In genomic region chr5:76602094-76602726, GRCh38 we compare ENCODE assay signal across 15 cellular contexts. TPM values are rescaled to one million over a fixed set of nuclear protein-coding genes. Genes with fewer than 3 reads are reported as not detected.
DNase-seq lines count a peak whose midpoint lies in the region; ATAC-seq, FAIRE-seq and TF ChIP-seq lines count a peak whose summit lies in the region.
"Had no signal": no experiment of that assay in that cellular context is flagged by ENCODE, and none has a peak within 500 bp of the region (broad histone marks: within the 10 kb centered on the region; RNA-seq: fewer than 3 reads in every experiment).

No MANE protein-coding gene starts in this region.

- POLR2A ChIA-PET in CD8-positive, alpha-beta memory T cell (lab: Charles Lee) = interaction anchor here (1.0 kb wide), 2 partner anchors 130 to 172 kb away, joined by 3 read pairs; no protein-coding TSS in a partner anchor
- POLR2A ChIA-PET in IMR-90 (lab: Charles Lee; ENCODE audit: unreplicated experiment) = no interaction called here
- POLR2A ChIA-PET in K562 (lab: Yijun Ruan, JAX) = interaction anchor here (0.7 to 1.0 kb wide), 3 partner anchors 9 to 172 kb away, joined by 3 to 4 read pairs (median 4); no protein-coding TSS in a partner anchor

- H3K36me3 Mint-ChIP-seq in CD8-positive, alpha-beta memory T cell = peaks cover 3 to 86% (median 33%) of the 10 kb centered on the region in 3 donors

- peak overlapping the region; percentile 9; the same call in 1 of the 2 replicates for H4K91ac ChIP-seq in IMR-90 (ENCODE audit: insufficient read depth, low read depth, low read length)

- H3K9me3 Mint-ChIP-seq in CD8-positive, alpha-beta memory T cell = no peaks in the 10 kb centered on the region
- H3K9me3 Mint-ChIP-seq: CD14-positive monocyte had no signal

- H4K5ac ChIP-seq in IMR-90 (ENCODE audit: low read depth, low read length) = no peak overlapping the region

- TF ChIP-seq RAD21 in IMR-90 (IDR thresholded peaks at IDR 0.05; ENCODE audit: low read length) (peak; percentile 57), K562 (CRISPR knock-in tag; conservative IDR thresholded peaks at IDR 0.05 in 1 of 2, IDR thresholded peaks at IDR 0.05 in 1 of 2) (no peak)

- H3K18ac ChIP-seq in IMR-90 (ENCODE audit: low read depth, low read length) = peak overlapping the region; percentile 42

- ATAC-seq in IMR-90 (ENCODE audit: low read depth) (peak; percentile 38; the same call in 1 of the 2 replicates), K562 (peak; percentile 53; the same call in 1 of the 3 replicates), GM21447 (IDR thresholded peaks at IDR 0.05; ENCODE audit: unreplicated experiment) (no peak)

- CTCF ChIA-PET in CD8-positive, alpha-beta memory T cell (lab: Charles Lee) = interaction anchor here (0.5 to 8.1 kb wide), 11 partner anchors 9 to 223 kb away, joined by 3 to 85 read pairs (median 4); partner anchors contain the start of gene IQGAP2
- CTCF ChIA-PET in IMR-90 (lab: Yijun Ruan, JAX) (interaction anchor here (0.6 to 1.8 kb wide), 11 partner anchors 9 to 1240 kb away, joined by 3 to 13 read pairs (median 4); partner anchors contain the start of gene AGGF1), K562 (lab: Yijun Ruan, JAX; ENCODE audit: low intra/inter-chr PET ratio) (interaction anchor here (1.1 to 4.1 kb wide), 4 partner anchors 39 to 414 kb away, joined by 4 to 42 read pairs (median 16); no protein-coding TSS in a partner anchor)

- H3K79me1 ChIP-seq in IMR-90 (ENCODE audit: low read depth in 1 of 2, low read length in 2 of 2) = no peaks in the 10 kb centered on the region

- H3K27ac ChIP-seq in CD8-positive, alpha-beta memory T cell (ENCODE audit: low read depth, low read length) = no peak overlapping the region
- no peak overlapping the region for H3K27ac ChIP-seq in IMR-90 (ENCODE audit: insufficient read depth, low read length)
- H3K27ac ChIP-seq in K562 (ENCODE audit: extremely low read depth, low read depth, low read length) = no peak overlapping the region
- H3K27ac ChIP-seq: colonic mucosa, RWPE1 had no signal

- H4K8ac ChIP-seq in IMR-90 (ENCODE audit: low read depth in 2 of 2, low read length in 2 of 2) = 0 out of 4 replicates have a peak overlapping the region, but pooled peaks of 1 of the 2 experiments have one; percentile 30

- no peaks in the 10 kb centered on the region for H3K27me3 ChIP-seq in CD8-positive, alpha-beta memory T cell (ENCODE audit: insufficient read depth, low read length, poor library complexity, severe bottlenecking)
- H3K27me3 ChIP-seq in IMR-90 (ENCODE audit: control insufficient read depth, insufficient read depth, low read length) (no peaks in the 10 kb centered on the region), K562 (ENCODE audit: control insufficient read depth in 2 of 2, insufficient read depth in 2 of 2, low read length in 2 of 2) (no peaks in the 10 kb centered on the region)
- H3K27me3 ChIP-seq: colonic mucosa had no signal

- no peaks in the 10 kb centered on the region for H3K9me1 ChIP-seq in IMR-90 (ENCODE audit: insufficient read depth, low read length)
- no peaks in the 10 kb centered on the region for H3K9me1 ChIP-seq in K562 (ENCODE audit: control insufficient read depth, insufficient read depth, low read length)

- H3K27me3 Mint-ChIP-seq in CD8-positive, alpha-beta memory T cell = no peaks in the 10 kb centered on the region

- dilution Hi-C loops in IMR-90 (cut with HindIII; ENCODE audit: low sequenced_read_pairs, unreplicated experiment) = no loop called here

- no peak overlapping the region for H2AK9ac ChIP-seq in IMR-90 (replicated peaks; ENCODE audit: low read depth, low read length, poor library complexity)

- WGBS in IMR-90 (ENCODE audit: extremely low coverage in 2 of 2, insufficient read length in 1 of 2), 2 experiments = no CpG with 5 or more reads among the region's 2 CpGs
- WGBS in K562 (ENCODE audit: insufficient coverage, low coverage, missing lambda C conversion rate) = 50% methylated on average over 2 of the region's 2 CpGs

- no peak overlapping the region for H3K4me3 Mint-ChIP-seq in CD8-positive, alpha-beta memory T cell
- H3K4me3 Mint-ChIP-seq: CD14-positive monocyte had no signal

- no peaks in the 10 kb centered on the region for H3K9me3 ChIP-seq in CD8-positive, alpha-beta memory T cell (ENCODE audit: low read length)
- H3K9me3 ChIP-seq in IMR-90 (ENCODE audit: control insufficient read depth, insufficient read depth, low read length) (no peaks in the 10 kb centered on the region), K562 (replicated peaks; ENCODE audit: control insufficient read depth, insufficient read depth, low read depth, low read length) (no peaks in the 10 kb centered on the region)
- H3K9me3 ChIP-seq: colonic mucosa had no signal

- H3K4me3 ChIP-seq in CD8-positive, alpha-beta memory T cell (ENCODE audit: low read length) = no peak overlapping the region
- H3K4me3 ChIP-seq in IMR-90 (ENCODE audit: insufficient read depth, low read depth, low read length) (no peak overlapping the region), K562 (no peak overlapping the region)
- H3K4me3 ChIP-seq: colonic mucosa had no signal

- FAIRE-seq in K562 (lab: Jason Lieb, UNC) = no peak

- H2BK120ac ChIP-seq in IMR-90 (ENCODE audit: low read depth, low read length) = peak overlapping the region; percentile 69

- TF ChIP-seq CTCF in IMR-90 (conservative IDR thresholded peaks at IDR 0.05; ENCODE audit: low read depth, low read length) (peak; percentile 60), K562 (IDR thresholded peaks at IDR 0.05 in 2 of 3, conservative IDR thresholded peaks at IDR 0.05 in 1 of 3; ENCODE audit: insufficient read depth in 2 of 3, low read depth in 1 of 3, low read length in 3 of 3) (peak in 2 of 3 experiments; percentile 30 to 37; a peak in 3 of 6 replicates)

- H3K23ac ChIP-seq in IMR-90 (ENCODE audit: low read depth, low read length) = no peak overlapping the region

- no peaks in the 10 kb centered on the region for H3K4me1 ChIP-seq in CD8-positive, alpha-beta memory T cell (ENCODE audit: insufficient read depth, low read length)
- H3K4me1 ChIP-seq in IMR-90 (ENCODE audit: control insufficient read depth, insufficient read depth, low read length) (peaks cover 6% of the 10 kb centered on the region; the same call in 1 of the 2 replicates), K562 (replicated peaks in 1 of 2; ENCODE audit: control insufficient read depth in 2 of 2, insufficient read depth in 2 of 2, low read length in 2 of 2) (no peaks in the 10 kb centered on the region)

- H3K36me3 ChIP-seq in CD8-positive, alpha-beta memory T cell (ENCODE audit: insufficient read depth, low read length) = peaks cover 20% of the 10 kb centered on the region
- H3K36me3 ChIP-seq in IMR-90 (ENCODE audit: control insufficient read depth, insufficient read depth, low read length) (no peaks in the 10 kb centered on the region), K562 (ENCODE audit: control insufficient read depth, insufficient read depth, low read length) (no peaks in the 10 kb centered on the region)
- H3K36me3 ChIP-seq: colonic mucosa had no signal

- H4K20me1 ChIP-seq in IMR-90 (ENCODE audit: insufficient read depth, low read length) = no peaks in the 10 kb centered on the region
- no peaks in the 10 kb centered on the region for H4K20me1 ChIP-seq in K562 (replicated peaks; ENCODE audit: control insufficient read depth, insufficient read depth, low read length)

- no peak for TF ChIP-seq EP300 in K562 (IDR thresholded peaks at IDR 0.05; ENCODE audit: low read length)

- H3K56ac ChIP-seq in IMR-90 (ENCODE audit: extremely low read depth, insufficient read depth, low read length) = no peak overlapping the region

- no peaks in the 10 kb centered on the region for H3K79me2 ChIP-seq in K562 (ENCODE audit: control insufficient read depth, insufficient read depth, low read length)

- H3K4me1 Mint-ChIP-seq in CD8-positive, alpha-beta memory T cell = peaks cover 11 to 27% (median 12%) of the 10 kb centered on the region in 3 donors

- DNase-seq in CD8-positive, alpha-beta memory T cell = no peak
- peak; percentile 56 for DNase-seq in IMR-90
- DNase-seq in K562 (ENCODE audit: extremely low read depth in 1 of 4, low spot score in 3 of 4) = no peak
- peak; percentile 45 for DNase-seq in iris pigment epithelial cell (ENCODE audit: low read depth)
- DNase-seq in posterior cingulate gyrus = no peak
- no peak for DNase-seq in mucosa of gallbladder (ENCODE audit: low spot score)
- no peak for DNase-seq in GM03348 (ENCODE audit: low spot score)
- DNase-seq: activated CD4-positive, alpha-beta T cell treated with anti-CD3 and anti-CD28 coated beads, Interleukin-2, amount 50 U/mL, for 48 hours; activated naive CD4-positive, alpha-beta T cell; NCI-H2227 treated with DMSO at 0.1 percent for 48 hours; T-helper 9 cell had no signal

- TF ChIP-seq POLR2A in IMR-90 (IDR thresholded peaks at IDR 0.05; ENCODE audit: low read depth, low read length) (no peak), K562 (conservative IDR thresholded peaks at IDR 0.05) (no peak)

- H2AFZ ChIP-seq in IMR-90 (replicated peaks; ENCODE audit: low read length, poor library complexity) (no peak overlapping the region), K562 (ENCODE audit: low read depth, low read length) (no peak overlapping the region)

- H3K27ac Mint-ChIP-seq in CD8-positive, alpha-beta memory T cell = peak overlapping the region in 5 of 8 donors; percentile 23 to 58 (median 28)

- H3K14ac ChIP-seq in IMR-90 (replicated peaks; ENCODE audit: low read depth, low read length) = 0 out of 2 replicates have a peak overlapping the region, but pooled peaks have one; percentile 21

- H3K4me2 ChIP-seq in IMR-90 (ENCODE audit: low read depth, low read length) (no peak overlapping the region), K562 (ENCODE audit: insufficient read depth, low read length) (no peak overlapping the region)

- in situ Hi-C loops in IMR-90 (cut with MboI; ENCODE audit: low sequenced_read_pairs) (loop anchor here (5.0 to 10.0 kb wide), 3 partner anchors 113 to 413 kb away; partner anchors contain the start of gene F2R), K562 (cut with MboI) (loop anchor here (5.0 to 10.0 kb wide), 2 partner anchors 40 to 413 kb away; no protein-coding TSS in a partner anchor)

- H2BK20ac ChIP-seq in IMR-90 (ENCODE audit: low read depth, low read length) = peak overlapping the region; percentile 81

- peak overlapping the region; percentile 42 for H2AK5ac ChIP-seq in IMR-90 (ENCODE audit: low read depth, low read length)

- H3K9ac ChIP-seq in IMR-90 (ENCODE audit: low read depth, low read length) (no peak overlapping the region), K562 (ENCODE audit: insufficient read depth in 1 of 2, low read depth in 2 of 2, low read length in 2 of 2) (no peak overlapping the region)

- intact Hi-C loops in IMR-90 (cut with micrococcal nuclease) (loop anchor here (5.0 kb wide), 1 partner anchor 260 kb away; no protein-coding TSS in a partner anchor), K562 (cut with micrococcal nuclease) (loop anchor here (5.0 kb wide), 1 partner anchor 260 kb away; no protein-coding TSS in a partner anchor), posterior cingulate gyrus (cut with DNase I) (no loop called here)

- no peak overlapping the region for H2BK5ac ChIP-seq in IMR-90 (ENCODE audit: low read depth, low read length, poor library complexity, severe bottlenecking)

- no TSS peak for BruUV-seq in IMR-90 (replicated peaks; lab: Mats Ljungman, UMichigan)
- no TSS peak for BruUV-seq in K562 (replicated peaks; lab: Mats Ljungman, UMichigan)

- H3K4ac ChIP-seq in IMR-90 (ENCODE audit: low read depth, low read length) = peak overlapping the region; percentile 41

- peak overlapping the region; percentile 83; the same call in 1 of the 3 replicates for H2BK15ac ChIP-seq in IMR-90 (ENCODE audit: low read depth, low read length)

RNA-seq across cellular contexts. Expression of gene F2RL2, which starts 21.0 kb away (rescaled TPM):
- total RNA-seq in CD8-positive, alpha-beta memory T cell = under 1 TPM in 1 of 2 experiments, not detected in 1; 0.15 TPM
- 0.49 TPM for polyA plus RNA-seq in CD8-positive, alpha-beta memory T cell
- total RNA-seq in IMR-90 (2012; rRNA removed) = 18.1 and 21.7 TPM in 2 replicates
- polyA plus RNA-seq in IMR-90 (2012; rRNA removed) = 30.9 and 32.8 TPM in 2 replicates
- polyA plus RNA-seq in IMR-90 (2012; cell fraction: cytosol; rRNA removed) = 15.5 and 22.9 TPM in 2 replicates
- 5.8 and 23.9 TPM in 2 replicates for polyA plus RNA-seq in IMR-90 (2012; cell fraction: nucleus; rRNA removed; ENCODE audit: low replicate concordance)
- total RNA-seq in K562 (2011; cell fraction: chromatin; rRNA removed; ENCODE audit: low replicate concordance) = 0.30 and 0.99 TPM in 2 replicates
- 0.26 and 0.33 TPM in 2 replicates for total RNA-seq in K562 (2011; cell fraction: nucleolus; rRNA removed)
- 0.66 and 0.76 TPM in 2 replicates for total RNA-seq in K562 (2011; cell fraction: nucleoplasm; rRNA removed)
- total RNA-seq in K562 (2014; rRNA removed) = not detected in 2 replicates
- 0.10 TPM in 1 of 2 replicates, not detected in the other for total RNA-seq in K562 (2014; rRNA removed; fragmentation: Illumina TruSeq; extraction: Trizol)
- not detected in 2 replicates for total RNA-seq in K562 (2015; rRNA removed; fragmentation: Illumina TruSeq; extraction: Trizol)
- 0.07 and 0.09 TPM in 2 replicates for total RNA-seq in K562 (2021)
- polyA plus RNA-seq in K562 (2011; rRNA removed) = 0.07 and 0.14 TPM in 2 replicates
- 0.06 and 0.32 TPM in 2 replicates for polyA plus RNA-seq in K562 (2011; cell fraction: cytosol; rRNA removed)
- polyA plus RNA-seq in K562 (2011; cell fraction: nucleus; rRNA removed) = 0.09 and 0.25 TPM in 2 replicates
- polyA plus RNA-seq in K562 (2012) = 0.14 and 0.17 TPM in 2 replicates
- 0.10 and 0.12 TPM in 2 replicates for polyA plus RNA-seq in K562 (2014; fragmentation: Illumina TruSeq; extraction: Trizol)
- polyA plus RNA-seq in K562 (2014; fragmentation: Nextera tagmentation; extraction: Ambion mirVana) = under 1 TPM; 0.03 to 0.06 TPM
- 0.05 TPM in 1 of 2 replicates, not detected in the other for polyA plus RNA-seq in K562 (2014; rRNA removed)
- 0.14 and 0.30 TPM in 2 replicates for polyA minus RNA-seq in K562 (2011; rRNA and poly(A)+ RNA removed)
- not detected in 2 replicates for polyA minus RNA-seq in K562 (2011; cell fraction: cytosol; rRNA and poly(A)+ RNA removed)
- polyA minus RNA-seq in K562 (2011; cell fraction: nucleus; rRNA and poly(A)+ RNA removed) = 0.11 TPM in 1 of 2 replicates, not detected in the other
- total RNA-seq in mucosa of gallbladder = 1.9 TPM

Comparison
In these comparisons a context has a peak if more than half of its experiments do, and no peak if none do; other contexts are left out.
1. DNase-seq: peak in IMR-90 (single experiment) and iris pigment epithelial cell (single experiment); none in CD8-positive, alpha-beta memory T cell (0 of 5), K562 (0 of 4), posterior cingulate gyrus (0 of 10), mucosa of gallbladder (single experiment) and GM03348 (single experiment).